ENCODE assay signal across 15 cellular contexts in the genomic region with DNA sequence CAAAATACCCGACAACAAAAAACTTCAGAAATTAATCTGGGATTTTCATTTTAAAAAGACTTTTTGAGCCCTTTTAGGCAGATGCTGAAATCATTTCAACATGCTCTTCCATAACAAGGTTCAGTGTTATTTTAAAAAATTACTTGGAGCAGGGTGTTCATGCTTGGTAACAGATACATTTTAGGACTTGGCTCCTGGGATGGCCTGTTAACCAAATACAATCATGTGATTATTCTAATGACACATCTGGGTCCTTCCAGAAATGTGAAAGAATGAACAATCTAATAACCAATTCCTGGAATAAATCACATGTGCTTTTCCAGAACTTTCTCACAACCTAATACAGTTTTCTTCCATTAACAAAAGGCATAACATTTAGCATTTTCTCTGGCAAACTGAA.
DNase-seq lines count a peak whose midpoint lies in the region; ATAC-seq and TF ChIP-seq lines count a peak whose summit lies in the region.
"Had no signal": no experiment of that assay in that cellular context is flagged by ENCODE, and none has a peak within 500 bp of the region (broad histone marks: within the 10 kb centered on the region; RNA-seq: fewer than 3 reads in every experiment).

No MANE protein-coding gene starts in this region.

- H3K9ac ChIP-seq in SK-N-SH: no peak overlapping the region

- H3K4me2 ChIP-seq in SK-N-SH: no peak overlapping the region

- peaks cover 3% of the 10 kb centered on the region for H3F3A ChIP-seq in SK-N-SH (replicated peaks; ENCODE audit: insufficient read depth)

- H4K20me1 ChIP-seq in SK-N-SH (ENCODE audit: insufficient read depth): no peaks in the 10 kb centered on the region

- H3K79me2 ChIP-seq in SK-N-SH (ENCODE audit: insufficient read depth): no peaks in the 10 kb centered on the region

- no peak overlapping the region for H3K4me3 ChIP-seq in SK-N-SH (ENCODE audit: low read depth in 2 of 2, low read length in 1 of 2)
- no peak overlapping the region for H3K4me3 ChIP-seq in muscle layer of duodenum (ENCODE audit: low read depth in 1 of 2, low read length in 2 of 2)

- TF ChIP-seq CTCF in SK-N-SH (IDR thresholded peaks at IDR 0.05): no peak

- H3K9me3 ChIP-seq in SK-N-SH (peaks cover 6% of the 10 kb centered on the region; the same call in 1 of the 2 replicates), muscle layer of duodenum (ENCODE audit: control insufficient read depth in 1 of 2, low read length in 2 of 2) (peaks cover 0 to 15% of the 10 kb centered on the region in 2 donors)

- POLR2A ChIA-PET in SK-N-SH (lab: Yijun Ruan, JAX): no interaction called here

- H3K27ac ChIP-seq in SK-N-SH (ENCODE audit: low read depth in 2 of 2, low read length in 1 of 2) (peak overlapping the region in 1 of 2 experiments; percentile 2; a peak in 1 of 4 replicates), muscle layer of duodenum (ENCODE audit: low read length) (peak overlapping the region; percentile 49)
- H3K27ac ChIP-seq: 22Rv1 had no signal

- H3K4me1 ChIP-seq in SK-N-SH (ENCODE audit: control insufficient read depth in 1 of 2, insufficient read depth in 2 of 2, low read depth in 1 of 2, low read length in 1 of 2) (peaks cover 0 to 2% of the 10 kb centered on the region in 2 experiments; a peak in 2 of 4 replicates), muscle layer of duodenum (ENCODE audit: control insufficient read depth in 1 of 2, insufficient read depth in 2 of 2, low read length in 2 of 2) (no peaks in the 10 kb centered on the region)

- WGBS in SK-N-SH (ENCODE audit: low lambda C conversion rate): 9% methylated on average over 1 of the region's 1 CpG

- no peak for TF ChIP-seq RAD21 in SK-N-SH (IDR thresholded peaks at IDR 0.05; ENCODE audit: low read length)

- no peak overlapping the region; the same call in 1 of the 2 replicates for H2AFZ ChIP-seq in SK-N-SH (ENCODE audit: low read depth)

- H3K36me3 ChIP-seq in SK-N-SH (replicated peaks in 1 of 2; ENCODE audit: control insufficient read depth in 1 of 2, insufficient read depth in 2 of 2, low read length in 1 of 2): no peaks in the 10 kb centered on the region
- peaks cover 0 to 9% of the 10 kb centered on the region in 2 donors for H3K36me3 ChIP-seq in muscle layer of duodenum (ENCODE audit: control insufficient read depth in 1 of 2, insufficient read depth in 2 of 2, low read length in 2 of 2)

- ATAC-seq in SK-N-SH treated with all-trans-retinoic acid at 6 μM for 48 hours (peak; percentile 31; the same call in 2 of the 3 replicates), HG02798 (IDR thresholded peaks at IDR 0.05; ENCODE audit: poor library complexity, unreplicated experiment) (no peak)

- H3K9me2 ChIP-seq in SK-N-SH: no peaks in the 10 kb centered on the region

- no peaks in the 10 kb centered on the region for H3K27me3 ChIP-seq in SK-N-SH (ENCODE audit: insufficient read depth)
- H3K27me3 ChIP-seq in muscle layer of duodenum (ENCODE audit: low read depth, low read length): no peaks in the 10 kb centered on the region

- TF ChIP-seq EP300 in SK-N-SH (IDR thresholded peaks at IDR 0.05; ENCODE audit: borderline replicate concordance in 1 of 2, low read depth in 1 of 2, low read length in 1 of 2): no peak

- no peak for DNase-seq in SK-N-SH
- peak; percentile 20 for DNase-seq in fibroblast of peridontal ligament (ENCODE audit: extremely low read depth)
- peak; percentile 76 for DNase-seq in stromal cell of bone marrow (ENCODE audit: low read depth)
- DNase-seq in cerebellar nuclear complex (lab: John Stamatoyannopoulos, UW): no peak
- DNase-seq in EL: no peak
- DNase-seq: DMS53, MM.1S, NCI-H187 treated with DMSO at 0.1 percent for 48 hours, NCI-H510A treated with DMSO at 0.1 percent for 48 hours, T1000, trophoblast cell had no signal

- CTCF ChIA-PET in SK-N-SH (lab: Yijun Ruan, JAX): no interaction called here

TF ChIP-seq in SK-N-SH treated with all-trans-retinoic acid at 6 μM for 48 hours, 23 proteins besides CTCF, POLR2A, EP300 and RAD21 (continues in another document):
- TF ChIP-seq ZC3H10 (CRISPR knock-in tag; IDR thresholded peaks at IDR 0.05) (no peak), CSDC2 (CRISPR knock-in tag; IDR thresholded peaks at IDR 0.05) (no peak), ZFP30 (CRISPR knock-in tag; IDR thresholded peaks at IDR 0.05) (no peak), ESRRG (CRISPR knock-in tag; IDR thresholded peaks at IDR 0.05) (no peak), ZFP3 (CRISPR knock-in tag; IDR thresholded peaks at IDR 0.05) (no peak), BACH2 (CRISPR knock-in tag; IDR thresholded peaks at IDR 0.05; ENCODE audit: borderline replicate concordance) (no peak)
- TF ChIP-seq, protein P1, sequence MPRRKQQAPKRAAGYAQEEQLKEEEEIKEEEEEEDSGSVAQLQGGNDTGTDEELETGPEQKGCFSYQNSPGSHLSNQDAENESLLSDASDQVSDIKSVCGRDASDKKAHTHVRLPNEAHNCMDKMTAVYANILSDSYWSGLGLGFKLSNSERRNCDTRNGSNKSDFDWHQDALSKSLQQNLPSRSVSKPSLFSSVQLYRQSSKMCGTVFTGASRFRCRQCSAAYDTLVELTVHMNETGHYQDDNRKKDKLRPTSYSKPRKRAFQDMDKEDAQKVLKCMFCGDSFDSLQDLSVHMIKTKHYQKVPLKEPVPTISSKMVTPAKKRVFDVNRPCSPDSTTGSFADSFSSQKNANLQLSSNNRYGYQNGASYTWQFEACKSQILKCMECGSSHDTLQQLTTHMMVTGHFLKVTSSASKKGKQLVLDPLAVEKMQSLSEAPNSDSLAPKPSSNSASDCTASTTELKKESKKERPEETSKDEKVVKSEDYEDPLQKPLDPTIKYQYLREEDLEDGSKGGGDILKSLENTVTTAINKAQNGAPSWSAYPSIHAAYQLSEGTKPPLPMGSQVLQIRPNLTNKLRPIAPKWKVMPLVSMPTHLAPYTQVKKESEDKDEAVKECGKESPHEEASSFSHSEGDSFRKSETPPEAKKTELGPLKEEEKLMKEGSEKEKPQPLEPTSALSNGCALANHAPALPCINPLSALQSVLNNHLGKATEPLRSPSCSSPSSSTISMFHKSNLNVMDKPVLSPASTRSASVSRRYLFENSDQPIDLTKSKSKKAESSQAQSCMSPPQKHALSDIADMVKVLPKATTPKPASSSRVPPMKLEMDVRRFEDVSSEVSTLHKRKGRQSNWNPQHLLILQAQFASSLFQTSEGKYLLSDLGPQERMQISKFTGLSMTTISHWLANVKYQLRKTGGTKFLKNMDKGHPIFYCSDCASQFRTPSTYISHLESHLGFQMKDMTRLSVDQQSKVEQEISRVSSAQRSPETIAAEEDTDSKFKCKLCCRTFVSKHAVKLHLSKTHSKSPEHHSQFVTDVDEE (CRISPR knock-in tag; IDR thresholded peaks at IDR 0.05): no peak

TF ChIP-seq in SK-N-SH, 30 proteins besides CTCF, POLR2A, EP300 and RAD21:
- TF ChIP-seq, protein P2, sequence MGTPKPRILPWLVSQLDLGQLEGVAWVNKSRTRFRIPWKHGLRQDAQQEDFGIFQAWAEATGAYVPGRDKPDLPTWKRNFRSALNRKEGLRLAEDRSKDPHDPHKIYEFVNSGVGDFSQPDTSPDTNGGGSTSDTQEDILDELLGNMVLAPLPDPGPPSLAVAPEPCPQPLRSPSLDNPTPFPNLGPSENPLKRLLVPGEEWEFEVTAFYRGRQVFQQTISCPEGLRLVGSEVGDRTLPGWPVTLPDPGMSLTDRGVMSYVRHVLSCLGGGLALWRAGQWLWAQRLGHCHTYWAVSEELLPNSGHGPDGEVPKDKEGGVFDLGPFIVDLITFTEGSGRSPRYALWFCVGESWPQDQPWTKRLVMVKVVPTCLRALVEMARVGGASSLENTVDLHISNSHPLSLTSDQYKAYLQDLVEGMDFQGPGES (IDR thresholded peaks at IDR 0.05; ENCODE audit: low read depth, low read length): no peak
- TF ChIP-seq NFIC (IDR thresholded peaks at IDR 0.05; ENCODE audit: borderline replicate concordance): no peak
- TF ChIP-seq, protein P3, sequence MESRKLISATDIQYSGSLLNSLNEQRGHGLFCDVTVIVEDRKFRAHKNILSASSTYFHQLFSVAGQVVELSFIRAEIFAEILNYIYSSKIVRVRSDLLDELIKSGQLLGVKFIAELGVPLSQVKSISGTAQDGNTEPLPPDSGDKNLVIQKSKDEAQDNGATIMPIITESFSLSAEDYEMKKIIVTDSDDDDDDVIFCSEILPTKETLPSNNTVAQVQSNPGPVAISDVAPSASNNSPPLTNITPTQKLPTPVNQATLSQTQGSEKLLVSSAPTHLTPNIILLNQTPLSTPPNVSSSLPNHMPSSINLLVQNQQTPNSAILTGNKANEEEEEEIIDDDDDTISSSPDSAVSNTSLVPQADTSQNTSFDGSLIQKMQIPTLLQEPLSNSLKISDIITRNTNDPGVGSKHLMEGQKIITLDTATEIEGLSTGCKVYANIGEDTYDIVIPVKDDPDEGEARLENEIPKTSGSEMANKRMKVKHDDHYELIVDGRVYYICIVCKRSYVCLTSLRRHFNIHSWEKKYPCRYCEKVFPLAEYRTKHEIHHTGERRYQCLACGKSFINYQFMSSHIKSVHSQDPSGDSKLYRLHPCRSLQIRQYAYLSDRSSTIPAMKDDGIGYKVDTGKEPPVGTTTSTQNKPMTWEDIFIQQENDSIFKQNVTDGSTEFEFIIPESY (IDR thresholded peaks at IDR 0.05; ENCODE audit: borderline replicate concordance, low read depth): no peak
- TF ChIP-seq FOXJ3 (CRISPR knock-in tag; IDR thresholded peaks at IDR 0.05): no peak
- TF ChIP-seq RXRA (IDR thresholded peaks at IDR 0.05; ENCODE audit: borderline replicate concordance, low read depth): no peak
- no peak for TF ChIP-seq GABPA (IDR thresholded peaks at IDR 0.05; ENCODE audit: low read depth)
- no peak for TF ChIP-seq MXI1 (IDR thresholded peaks at IDR 0.05; ENCODE audit: low read depth, low read length)
- TF ChIP-seq TCF12 (IDR thresholded peaks at IDR 0.05): no peak
- TF ChIP-seq CHD2 (IDR thresholded peaks at IDR 0.05; ENCODE audit: low read length, partially characterized antibody): no peak
- no peak for TF ChIP-seq MEF2A (IDR thresholded peaks at IDR 0.05; ENCODE audit: borderline replicate concordance, low read depth)
- no peak for TF ChIP-seq FOSL2 (IDR thresholded peaks at IDR 0.05; ENCODE audit: borderline replicate concordance, low read depth)
- TF ChIP-seq EZH2phosphoT487 (IDR thresholded peaks at IDR 0.05; ENCODE audit: borderline replicate concordance, low read depth): no peak
- TF ChIP-seq, protein P4, sequence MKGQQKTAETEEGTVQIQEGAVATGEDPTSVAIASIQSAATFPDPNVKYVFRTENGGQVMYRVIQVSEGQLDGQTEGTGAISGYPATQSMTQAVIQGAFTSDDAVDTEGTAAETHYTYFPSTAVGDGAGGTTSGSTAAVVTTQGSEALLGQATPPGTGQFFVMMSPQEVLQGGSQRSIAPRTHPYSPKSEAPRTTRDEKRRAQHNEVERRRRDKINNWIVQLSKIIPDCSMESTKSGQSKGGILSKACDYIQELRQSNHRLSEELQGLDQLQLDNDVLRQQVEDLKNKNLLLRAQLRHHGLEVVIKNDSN (IDR thresholded peaks at IDR 0.05; ENCODE audit: borderline replicate concordance, low read depth): no peak
- TF ChIP-seq NRF1 (IDR thresholded peaks at IDR 0.05; ENCODE audit: low read depth, low read length): no peak
- TF ChIP-seq RFX5 (IDR thresholded peaks at IDR 0.05; ENCODE audit: low read length): no peak
TF ChIP-seq in SK-N-SH: peak in this region for 0.

Comparison
In these comparisons a context has a peak if more than half of its experiments do, and no peak if none do; other contexts are left out.
1. DNase-seq: peak in fibroblast of peridontal ligament (single experiment) and stromal cell of bone marrow (single experiment); none in SK-N-SH (single experiment), cerebellar nuclear complex (0 of 2) and EL (single experiment).